In genomic region chr1:89523597-89524368, GRCh38 we compare ENCODE assay signal across 7 cellular contexts. TPM values are rescaled to one million over a fixed set of nuclear protein-coding genes. Genes with fewer than 3 reads are reported as not detected.
A peak's percentile ranks its signal among the peaks of the same experiment; 100 is the strongest.
DNase-seq lines count a peak whose midpoint lies in the region; ATAC-seq and TF ChIP-seq lines count a peak whose summit lies in the region.

No MANE protein-coding gene starts in this region.

- DNase-seq in NCI-H1417 treated with DMSO at 0.1 percent for 48 hours (lab: John Stamatoyannopoulos, UW) (peak; percentile 54), T-helper 17 cell (peak in 1 of 3 donors; percentile 44), medulla oblongata (ENCODE audit: extremely low spot score) (peak; percentile 64)
- peak; percentile 79 to 80 for DNase-seq in stimulated activated naive CD8-positive, alpha-beta T cell treated with anti-CD3 and anti-CD28 coated beads, Interleukin-15, amount 100 ng/mL, for 72 hours

- H3K4me3 Mint-ChIP-seq in T-helper 17 cell, result peak overlapping the region; percentile 99
- peak overlapping the region; percentile 85 for H3K4me3 Mint-ChIP-seq in dendritic cell treated with granulocyte-macrophage colony-stimulating factor and Interleukin-4, amounts not matched to agents 40 ng/mL and 50 ng/mL, for 4 days
- H3K4me3 Mint-ChIP-seq in stimulated activated naive CD8-positive, alpha-beta T cell treated with anti-CD3 and anti-CD28 coated beads, Interleukin-15, amount 100 ng/mL, for 72 hours, result no peak overlapping the region

- H3K27ac Mint-ChIP-seq in T-helper 17 cell, result peak overlapping the region; percentile 95
- peak overlapping the region; percentile 93 for H3K27ac Mint-ChIP-seq in dendritic cell treated with granulocyte-macrophage colony-stimulating factor and Interleukin-4, amounts not matched to agents 40 ng/mL and 50 ng/mL, for 4 days
- peak overlapping the region; percentile 95 to 97 for H3K27ac Mint-ChIP-seq in stimulated activated naive CD8-positive, alpha-beta T cell treated with anti-CD3 and anti-CD28 coated beads, Interleukin-15, amount 100 ng/mL, for 72 hours

- H3K36me3 Mint-ChIP-seq in T-helper 17 cell (ENCODE audit: low read depth), result peaks cover 5% of the 10 kb centered on the region
- peaks cover 10% of the 10 kb centered on the region for H3K36me3 Mint-ChIP-seq in dendritic cell treated with granulocyte-macrophage colony-stimulating factor and Interleukin-4, amounts not matched to agents 40 ng/mL and 50 ng/mL, for 4 days (ENCODE audit: low read depth)

- H3K9me3 ChIP-seq in T-helper 17 cell (ENCODE audit: control insufficient read depth, low read length, poor library complexity, severe bottlenecking), result no peaks in the 10 kb centered on the region

- no peaks in the 10 kb centered on the region for H3K9me3 Mint-ChIP-seq in dendritic cell treated with granulocyte-macrophage colony-stimulating factor and Interleukin-4, amounts not matched to agents 40 ng/mL and 50 ng/mL, for 4 days
- H3K9me3 Mint-ChIP-seq in stimulated activated naive CD8-positive, alpha-beta T cell treated with anti-CD3 and anti-CD28 coated beads, Interleukin-15, amount 100 ng/mL, for 72 hours, result peaks cover 7 to 8% of the 10 kb centered on the region in 2 donors

- ATAC-seq in GM18505 (IDR thresholded peaks at IDR 0.05; ENCODE audit: unreplicated experiment) (peak; percentile 31), HG02763 (IDR thresholded peaks at IDR 0.05; ENCODE audit: unreplicated experiment) (peak; percentile 27), T-helper 17 cell (peak; percentile 62)
- ATAC-seq in stimulated activated naive CD8-positive, alpha-beta T cell treated with anti-CD3 and anti-CD28 coated beads, Interleukin-15, amount 100 ng/mL, for 72 hours, result peak; percentile 80

- peaks cover 21% of the 10 kb centered on the region for H3K4me1 Mint-ChIP-seq in T-helper 17 cell
- H3K4me1 Mint-ChIP-seq in dendritic cell treated with granulocyte-macrophage colony-stimulating factor and Interleukin-4, amounts not matched to agents 40 ng/mL and 50 ng/mL, for 4 days (ENCODE audit: low read depth), result peaks cover 17% of the 10 kb centered on the region
- H3K4me1 Mint-ChIP-seq in stimulated activated naive CD8-positive, alpha-beta T cell treated with anti-CD3 and anti-CD28 coated beads, Interleukin-15, amount 100 ng/mL, for 72 hours, result peaks cover 19% of the 10 kb centered on the region

- TF ChIP-seq POLR2A in GM18505 (IDR thresholded peaks at IDR 0.05; ENCODE audit: borderline replicate concordance, extremely low read depth, insufficient read depth, insufficient read length), result no peak

- intact Hi-C loops in dendritic cell treated with granulocyte-macrophage colony-stimulating factor and Interleukin-4, amounts not matched to agents 40 ng/mL and 50 ng/mL, for 4 days (cut with micrococcal nuclease), result no loop called here

- H3K27me3 Mint-ChIP-seq in T-helper 17 cell, result no peaks in the 10 kb centered on the region
- peaks cover 3% of the 10 kb centered on the region for H3K27me3 Mint-ChIP-seq in dendritic cell treated with granulocyte-macrophage colony-stimulating factor and Interleukin-4, amounts not matched to agents 40 ng/mL and 50 ng/mL, for 4 days
- no peaks in the 10 kb centered on the region for H3K27me3 Mint-ChIP-seq in stimulated activated naive CD8-positive, alpha-beta T cell treated with anti-CD3 and anti-CD28 coated beads, Interleukin-15, amount 100 ng/mL, for 72 hours

RNA-seq across cellular contexts. Expression of gene LRRC8B, which starts 0.8 kb away (rescaled TPM):
- total RNA-seq in T-helper 17 cell, result 10 to 100 TPM; 12.1 to 24.0 TPM

Comparison
In these comparisons a context has a peak if more than half of its experiments do, and no peak if none do; other contexts are left out.
1. ATAC-seq: peak in every context shown above with its lines; median percentile 80 in stimulated activated naive CD8-positive, alpha-beta T cell treated with anti-CD3 and anti-CD28 coated beads, Interleukin-15, amount 100 ng/mL, for 72 hours; 62 in T-helper 17 cell; 31 in GM18505; 27 in HG02763.
2. H3K4me3 Mint-ChIP-seq: peak in T-helper 17 cell (single experiment) and dendritic cell treated with granulocyte-macrophage colony-stimulating factor and Interleukin-4, amounts not matched to agents 40 ng/mL and 50 ng/mL, for 4 days (single experiment); none in stimulated activated naive CD8-positive, alpha-beta T cell treated with anti-CD3 and anti-CD28 coated beads, Interleukin-15, amount 100 ng/mL, for 72 hours (0 of 2).
3. Peak in every context shown above with its lines, with median percentiles within 50 percentile points of each other: H3K27ac Mint-ChIP-seq.